1 cellular context compared by ENCODE assay signal in genomic region chrX:13085533-13085932, GRCh38.
TF ChIP-seq lines count a peak whose summit lies in the region.

No MANE protein-coding gene starts in this region.

TF ChIP-seq in GM12878, 131 proteins besides CTCF, POLR2A, EP300 and RAD21 (continued from another document):
- no peak for TF ChIP-seq BCLAF1 (IDR thresholded peaks at IDR 0.05)
- no peak for TF ChIP-seq BRCA1 (IDR thresholded peaks at IDR 0.05; ENCODE audit: low read depth, low read length)
- 0 out of 2 replicates have a peak, but pooled peaks have one; percentile 8 for TF ChIP-seq SMC3 (IDR thresholded peaks at IDR 0.05; ENCODE audit: borderline replicate concordance, low read length)
- no peak for TF ChIP-seq MTA3 (IDR thresholded peaks at IDR 0.05; ENCODE audit: borderline replicate concordance, low read length)
- no peak for TF ChIP-seq TARDBP (IDR thresholded peaks at IDR 0.05; ENCODE audit: borderline replicate concordance)
- no peak for TF ChIP-seq ZBTB40 (IDR thresholded peaks at IDR 0.05; ENCODE audit: borderline replicate concordance)
- no peak for TF ChIP-seq SIX5 (IDR thresholded peaks at IDR 0.05; ENCODE audit: low read depth, low read length, severe bottlenecking)
- TF ChIP-seq RFX5 (IDR thresholded peaks at IDR 0.05; ENCODE audit: low read depth, low read length) = no peak
- TF ChIP-seq RAD51 (IDR thresholded peaks at IDR 0.05) = no peak
- TF ChIP-seq KAT2A (conservative IDR thresholded peaks at IDR 0.05; ENCODE audit: control insufficient read depth, low read depth, low read length) = no peak
- TF ChIP-seq ZBTB4 (CRISPR knock-in tag; IDR thresholded peaks at IDR 0.05) = no peak
- TF ChIP-seq CEBPZ (IDR thresholded peaks at IDR 0.05; ENCODE audit: low read depth, low read length) = no peak
- no peak for TF ChIP-seq ZNF24 (IDR thresholded peaks at IDR 0.05)
- no peak for TF ChIP-seq BHLHE40 (IDR thresholded peaks at IDR 0.05; ENCODE audit: borderline replicate concordance in 1 of 2, low read depth in 2 of 2, low read length in 1 of 2)
- no peak for TF ChIP-seq WRNIP1 (IDR thresholded peaks at IDR 0.05; ENCODE audit: borderline replicate concordance, low read depth, low read length)
- TF ChIP-seq POU2F2 (IDR thresholded peaks at IDR 0.05; ENCODE audit: borderline replicate concordance, low read depth, low read length) = no peak
- TF ChIP-seq STAT3 (IDR thresholded peaks at IDR 0.05; ENCODE audit: low read depth, low read length) = no peak
- no peak for TF ChIP-seq NFXL1 (IDR thresholded peaks at IDR 0.05; ENCODE audit: borderline replicate concordance)
- no peak for TF ChIP-seq YBX1 (IDR thresholded peaks at IDR 0.05)
- TF ChIP-seq ZBED1 (IDR thresholded peaks at IDR 0.05; ENCODE audit: borderline replicate concordance) = no peak; the same call in 1 of the 2 replicates
- no peak for TF ChIP-seq SREBF1 (IDR thresholded peaks at IDR 0.05; ENCODE audit: low read length)
